8 cellular contexts compared by ENCODE assay signal in the genomic region with DNA sequence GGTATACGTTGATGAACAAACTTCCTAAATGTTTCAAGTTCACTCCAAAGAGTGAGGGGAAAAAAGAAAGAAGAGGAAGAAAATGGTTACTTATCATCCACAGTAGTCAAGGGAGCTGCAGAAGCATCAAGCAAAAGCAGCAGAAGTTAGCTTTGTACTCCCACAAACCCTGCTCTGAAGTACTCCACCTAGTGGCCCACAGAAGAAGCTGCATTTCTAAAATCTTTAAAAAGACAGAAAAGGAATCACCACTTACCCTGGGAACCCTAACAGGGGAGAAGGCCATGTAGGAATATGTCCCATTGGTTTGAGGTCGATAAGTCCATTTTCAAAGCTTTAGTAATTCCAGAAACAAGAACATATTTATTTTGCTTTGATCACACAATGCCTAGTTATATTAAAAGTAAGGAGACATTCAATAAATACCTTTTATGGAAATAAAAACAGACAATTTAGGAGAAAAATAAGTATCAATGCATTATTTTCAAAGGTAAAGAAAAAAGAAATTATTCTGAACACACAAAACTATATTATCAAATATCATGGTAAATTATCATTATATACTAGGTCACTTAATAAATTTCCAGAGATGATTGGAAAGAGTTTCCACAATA.
DNase-seq lines count a peak whose midpoint lies in the region; FAIRE-seq and TF ChIP-seq lines count a peak whose summit lies in the region.
"Not testable (repeated sequence)": the region's sequence is repeated elsewhere in the genome, so short reads cannot be mapped to it uniquely, and the experiment has no call there.

No MANE protein-coding gene starts in this region.

- CTCF ChIA-PET in A673 (lab: Charles Lee); endothelial cell of umbilical vein (lab: Charles Lee): not testable (repeated sequence)

- not testable (repeated sequence) for H3F3A ChIP-seq in smooth muscle cell (ENCODE audit: low read depth)

- peak; percentile 56 for TF ChIP-seq CTCF in A673 (conservative IDR thresholded peaks at IDR 0.05; ENCODE audit: low read depth, low read length)
- peak; percentile 11 to 24 for TF ChIP-seq CTCF in endothelial cell of umbilical vein (IDR thresholded peaks at IDR 0.05; ENCODE audit: extremely low read depth in 1 of 2, insufficient read depth in 1 of 2, low read depth in 1 of 2, low read length in 2 of 2)
- TF ChIP-seq CTCF in kidney epithelial cell (IDR thresholded peaks at IDR 0.05; ENCODE audit: insufficient read depth, low read length, poor library complexity, severe bottlenecking) = peak; percentile 34
- TF ChIP-seq CTCF in smooth muscle cell (IDR thresholded peaks at IDR 0.05; ENCODE audit: borderline replicate concordance, insufficient read depth, poor library complexity, severe bottlenecking) = peak; percentile 9

- BruUV-seq in A673 (replicated peaks; lab: Mats Ljungman, UMichigan); endothelial cell of umbilical vein (replicated peaks; lab: Mats Ljungman, UMichigan): not testable (repeated sequence)

- H3K27ac ChIP-seq in A673 (ENCODE audit: low read depth, low read length, poor library complexity, severe bottlenecking); endothelial cell of umbilical vein (ENCODE audit: insufficient read depth, low read depth, low read length); smooth muscle cell (ENCODE audit: low read depth): not testable (repeated sequence)

- TF ChIP-seq POLR2A in endothelial cell of umbilical vein (IDR thresholded peaks at IDR 0.05; ENCODE audit: low read depth, low read length) = not testable (repeated sequence)

- not testable (repeated sequence) for H3K27me3 ChIP-seq in A673 (replicated peaks; ENCODE audit: insufficient read depth, low read depth, low read length, poor library complexity); adipocyte (replicated peaks; ENCODE audit: control insufficient read depth, insufficient read depth, low read length); endothelial cell of umbilical vein (ENCODE audit: control insufficient read depth in 2 of 2, insufficient read depth in 2 of 2, low read length in 2 of 2); kidney epithelial cell (ENCODE audit: control insufficient read depth, insufficient read depth, low read length); smooth muscle cell (ENCODE audit: low read depth)

- not testable (repeated sequence) for DNase-seq in A673 (ENCODE audit: low spot score); endothelial cell of umbilical vein (ENCODE audit: low read depth, low spot score); kidney epithelial cell (ENCODE audit: low read depth); smooth muscle cell (lab: John Stamatoyannopoulos, UW; ENCODE audit: unreplicated experiment)
- peak; percentile 22 for DNase-seq in ELR (ENCODE audit: low read depth)
- peak; percentile 61 to 62 for DNase-seq in Kasumi-1 (lab: John Stamatoyannopoulos, UW)
- peak; percentile 32 for DNase-seq in OCI-M1 (lab: John Stamatoyannopoulos, UW)
- peak; percentile 7 for DNase-seq in adipocyte (ENCODE audit: low read depth)

- 42% methylated on average over 2 of the region's 2 CpGs for WGBS in smooth muscle cell (ENCODE audit: low lambda C conversion rate)

- not testable (repeated sequence) for H3K9ac ChIP-seq in adipocyte (ENCODE audit: low read length); endothelial cell of umbilical vein (replicated peaks; ENCODE audit: extremely low read depth, insufficient read depth, low read length); smooth muscle cell (ENCODE audit: low read depth)

- not testable (repeated sequence) for H3K36me3 ChIP-seq in A673 (ENCODE audit: insufficient read depth, low read length, poor library complexity, severe bottlenecking); adipocyte (ENCODE audit: control insufficient read depth, insufficient read depth, low read length, severe bottlenecking); endothelial cell of umbilical vein (ENCODE audit: control insufficient read depth in 2 of 2, extremely low read depth in 1 of 2, insufficient read depth in 2 of 2, low read length in 2 of 2); kidney epithelial cell (ENCODE audit: control insufficient read depth, insufficient read depth, low read length); smooth muscle cell (ENCODE audit: low read depth)

- intact Hi-C loops in A673 (cut with micrococcal nuclease; ENCODE audit: unreplicated experiment) = loop anchor here (10.0 kb wide), 1 partner anchor 1032 kb away; no protein-coding TSS in a partner anchor
- intact Hi-C loops in endothelial cell of umbilical vein (cut with micrococcal nuclease) = not testable (repeated sequence)

- not testable (repeated sequence) for FAIRE-seq in endothelial cell of umbilical vein (lab: Jason Lieb, UNC)

- dilution Hi-C loops in endothelial cell of umbilical vein (cut with MboI; ENCODE audit: extremely low pct_ligation_motif_present, low sequenced_read_pairs) = not testable (repeated sequence)

- not testable (repeated sequence) for H3K9me1 ChIP-seq in endothelial cell of umbilical vein (replicated peaks; ENCODE audit: control insufficient read depth, extremely low read depth, insufficient read depth, low read length)

- H3K79me2 ChIP-seq in endothelial cell of umbilical vein (ENCODE audit: control insufficient read depth, insufficient read depth, low read length); smooth muscle cell (ENCODE audit: low read depth): not testable (repeated sequence)

- H4K20me1 ChIP-seq in endothelial cell of umbilical vein (replicated peaks; ENCODE audit: control insufficient read depth, extremely low read depth, insufficient read depth, low read length); smooth muscle cell (ENCODE audit: low read depth): not testable (repeated sequence)

- H3K4me3 ChIP-seq in A673 (ENCODE audit: low read depth, low read length, poor library complexity, severe bottlenecking); adipocyte (ENCODE audit: low read length); endothelial cell of umbilical vein (replicated peaks in 1 of 3; ENCODE audit: insufficient read depth in 1 of 3, low read depth in 1 of 3, low read length in 3 of 3); kidney epithelial cell (ENCODE audit: low read depth, low read length); smooth muscle cell: not testable (repeated sequence)

- not testable (repeated sequence) for H3K4me2 ChIP-seq in endothelial cell of umbilical vein (ENCODE audit: insufficient read depth, low read length); smooth muscle cell

- POLR2A ChIA-PET in A673 (lab: Charles Lee; ENCODE audit: low non-redundant PET); endothelial cell of umbilical vein (lab: Charles Lee): not testable (repeated sequence)

- not testable (repeated sequence) for H3K9me3 ChIP-seq in A673 (ENCODE audit: low read depth, low read length, poor library complexity, severe bottlenecking); adipocyte (ENCODE audit: control insufficient read depth, low read length); endothelial cell of umbilical vein (replicated peaks; ENCODE audit: control insufficient read depth, insufficient read depth, low read length); smooth muscle cell (replicated peaks; ENCODE audit: low read depth)

- H3K4me1 ChIP-seq in A673 (ENCODE audit: insufficient read depth, low read length, poor library complexity, severe bottlenecking); adipocyte (ENCODE audit: control insufficient read depth, insufficient read depth, low read length); endothelial cell of umbilical vein (ENCODE audit: control insufficient read depth, extremely low read depth, insufficient read depth, low read length); smooth muscle cell (ENCODE audit: low read depth): not testable (repeated sequence)

- H2AFZ ChIP-seq in endothelial cell of umbilical vein (ENCODE audit: low read depth, low read length); smooth muscle cell (ENCODE audit: low read depth): not testable (repeated sequence)
